8 cellular contexts compared by ENCODE assay signal in the genomic region with DNA sequence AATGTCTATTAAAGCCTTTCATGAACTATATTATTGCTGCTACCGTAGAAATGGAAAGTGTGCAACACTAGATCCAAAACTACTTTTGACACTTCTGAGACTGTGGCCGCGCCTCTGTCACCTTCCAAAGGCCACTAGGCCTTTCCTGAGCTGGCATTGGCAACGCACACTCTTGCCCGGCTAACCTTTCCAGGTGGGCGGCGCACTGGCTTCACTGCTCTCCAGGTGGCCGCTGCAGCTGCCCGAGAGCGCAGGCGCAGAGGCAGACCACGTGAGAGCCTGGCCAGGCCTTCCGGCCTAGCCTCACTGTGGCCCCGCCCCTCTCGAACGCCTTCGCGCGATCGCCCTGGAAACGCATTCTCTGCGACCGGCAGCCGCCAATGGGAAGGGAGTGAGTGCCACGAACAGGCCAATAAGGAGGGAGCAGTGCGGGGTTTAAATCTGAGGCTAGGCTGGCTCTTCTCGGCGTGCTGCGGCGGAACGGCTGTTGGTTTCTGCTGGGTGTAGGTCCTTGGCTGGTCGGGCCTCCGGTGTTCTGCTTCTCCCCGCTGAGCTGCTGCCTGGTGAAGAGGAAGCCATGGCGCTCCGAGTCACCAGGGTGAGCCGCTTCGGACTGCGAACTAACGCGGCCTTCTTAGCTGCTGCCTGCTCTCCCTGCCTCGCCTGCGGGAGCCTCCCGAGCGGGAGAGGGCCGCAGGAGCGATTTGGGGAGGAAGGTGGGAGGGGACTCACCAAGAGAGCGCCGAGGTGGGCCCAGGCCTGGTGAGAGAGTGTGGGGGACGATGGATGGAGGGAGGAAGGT. TPM values are rescaled to one million over a fixed set of nuclear protein-coding genes. Genes with fewer than 3 reads are reported as not detected.
DNase-seq lines count a peak whose midpoint lies in the region; ATAC-seq and TF ChIP-seq lines count a peak whose summit lies in the region.

A gene (plus strand): TSS at position 465 of the 802 bp plus-strand sequence. CDS start 113 bp downstream, at position 578.

- no peak within 1 kb of the TSS for H4K8ac ChIP-seq in H9 (replicated peaks; ENCODE audit: insufficient read length, low read depth, low read length)

- H3K4me1 ChIP-seq in ES-I3 (ENCODE audit: insufficient read depth, low read length) (peaks cover 6% of the 10 kb centered on the region), H9 (ENCODE audit: insufficient read depth, low read length) (no peaks in the 10 kb centered on the region)

- H3K9me3 ChIP-seq in ES-I3 (ENCODE audit: control insufficient read depth, insufficient read depth, low read length): no peaks in the 10 kb centered on the region
- H3K9me3 ChIP-seq in H9 (ENCODE audit: control insufficient read depth, low read depth, low read length): no peaks in the 10 kb centered on the region

- DNase-seq in H9 (peak; percentile 99), M059J (ENCODE audit: low read depth) (peak; percentile 98), fibroblast of peridontal ligament (ENCODE audit: extremely low read depth) (peak; percentile 92)
- peak; percentile 99 for DNase-seq in activated T-helper 2 cell treated with anti-CD3 and anti-CD28 coated beads, Interferon-gamma antibody, Interleukin-2, Interleukin-4, amounts not matched to agents 10 μg/mL and 5 μg/mL and 100 μg/mL, durations not matched to agents 14 hours and 24 hours and 36 hours (ENCODE audit: low spot score)
- DNase-seq in natural killer cell treated with Interleukin-12 subunit alpha and Interleukin-12 subunit beta and Interleukin-15 and Interleukin-18, amount 100 ng/mL, for 72 hours (ENCODE audit: low spot score): peak; percentile 99
- peak; percentile 98 for DNase-seq in stimulated activated naive CD4-positive, alpha-beta T cell treated with Interleukin-2 at 50 U/mL for 16 hours (lab: John Stamatoyannopoulos, UW)

- peaks cover 4% of the 10 kb centered on the region for H3K23me2 ChIP-seq in H9 (ENCODE audit: insufficient read length, low read depth, low read length, poor library complexity, severe bottlenecking)

- H3K79me2 ChIP-seq in H9 (ENCODE audit: insufficient read depth, low read length): peaks cover 9% of the 10 kb centered on the region; the same call in 1 of the 2 replicates

- peaks cover 26 to 33% of the 10 kb centered on the region in 2 experiments for H3K4me1 Mint-ChIP-seq in H9
- H3K4me1 Mint-ChIP-seq in activated T-helper 2 cell treated with anti-CD3 and anti-CD28 coated beads, Interferon-gamma antibody, Interleukin-2, Interleukin-4, amounts not matched to agents 10 μg/mL and 5 μg/mL and 100 μg/mL, durations not matched to agents 14 hours and 24 hours and 36 hours (ENCODE audit: low read depth): peaks cover 32% of the 10 kb centered on the region
- H3K4me1 Mint-ChIP-seq in natural killer cell treated with Interleukin-12 subunit alpha and Interleukin-12 subunit beta and Interleukin-15 and Interleukin-18, amount 100 ng/mL, for 72 hours (ENCODE audit: low read depth in 2 of 2): peaks cover 19 to 25% of the 10 kb centered on the region in 2 donors

- H3T11ph ChIP-seq in H9 (ENCODE audit: low read length): peak within 1 kb of the TSS; percentile 9

- no peak within 1 kb of the TSS for H2BK20ac ChIP-seq in H9 (ENCODE audit: low read depth, low read length, poor library complexity, severe bottlenecking)

- peak; percentile 77 for TF ChIP-seq POLR2A in Raji (IDR thresholded peaks at IDR 0.05; ENCODE audit: insufficient read depth, low read depth, low read length)

- peaks cover 8% of the 10 kb centered on the region for H3K79me1 ChIP-seq in H9 (ENCODE audit: insufficient read depth, low read depth, low read length, poor library complexity, severe bottlenecking)

- H2BK5ac ChIP-seq in H9 (ENCODE audit: insufficient read length, low read length): no peak within 1 kb of the TSS

- no peak within 1 kb of the TSS; the same call in 1 of the 2 replicates for H3K4ac ChIP-seq in H9 (ENCODE audit: low read depth, low read length)

- H3K36me3 ChIP-seq in ES-I3 (ENCODE audit: insufficient read depth, low read length): peaks cover 24% of the 10 kb centered on the region

- no peak within 1 kb of the TSS for H2BK15ac ChIP-seq in H9 (ENCODE audit: low read depth, low read length)

- H3K56ac ChIP-seq in H9 (ENCODE audit: insufficient read length, low read depth, low read length): no peak within 1 kb of the TSS

- H3K27me3 ChIP-seq in H9 (ENCODE audit: insufficient read depth, low read length): no peaks in the 10 kb centered on the region

- peak within 1 kb of the TSS; percentile 97 to 100 (median 99) for H3K27ac Mint-ChIP-seq in H9
- peak within 1 kb of the TSS; percentile 69 for H3K27ac Mint-ChIP-seq in activated T-helper 2 cell treated with anti-CD3 and anti-CD28 coated beads, Interferon-gamma antibody, Interleukin-2, Interleukin-4, amounts not matched to agents 10 μg/mL and 5 μg/mL and 100 μg/mL, durations not matched to agents 14 hours and 24 hours and 36 hours
- H3K27ac Mint-ChIP-seq in natural killer cell treated with Interleukin-12 subunit alpha and Interleukin-12 subunit beta and Interleukin-15 and Interleukin-18, amount 100 ng/mL, for 72 hours: peak within 1 kb of the TSS; percentile 90 to 92

- no peak within 1 kb of the TSS for H4K91ac ChIP-seq in H9 (ENCODE audit: insufficient read length, low read depth, low read length)

- H3K27me3 Mint-ChIP-seq in H9 (ENCODE audit: low read depth): no peaks in the 10 kb centered on the region
- no peaks in the 10 kb centered on the region for H3K27me3 Mint-ChIP-seq in activated T-helper 2 cell treated with anti-CD3 and anti-CD28 coated beads, Interferon-gamma antibody, Interleukin-2, Interleukin-4, amounts not matched to agents 10 μg/mL and 5 μg/mL and 100 μg/mL, durations not matched to agents 14 hours and 24 hours and 36 hours (ENCODE audit: low read depth)
- H3K27me3 Mint-ChIP-seq in natural killer cell treated with Interleukin-12 subunit alpha and Interleukin-12 subunit beta and Interleukin-15 and Interleukin-18, amount 100 ng/mL, for 72 hours: no peaks in the 10 kb centered on the region

- no CpG with 5 or more reads among the region's 50 CpGs for WGBS in H9 (ENCODE audit: extremely low coverage, insufficient read length, low lambda C conversion rate)

- no peaks in the 10 kb centered on the region; a peak in 1 of 5 replicates for H3K9me3 Mint-ChIP-seq in H9
- peaks cover 3% of the 10 kb centered on the region for H3K9me3 Mint-ChIP-seq in activated T-helper 2 cell treated with anti-CD3 and anti-CD28 coated beads, Interferon-gamma antibody, Interleukin-2, Interleukin-4, amounts not matched to agents 10 μg/mL and 5 μg/mL and 100 μg/mL, durations not matched to agents 14 hours and 24 hours and 36 hours
- H3K9me3 Mint-ChIP-seq in natural killer cell treated with Interleukin-12 subunit alpha and Interleukin-12 subunit beta and Interleukin-15 and Interleukin-18, amount 100 ng/mL, for 72 hours: no peaks in the 10 kb centered on the region

- TF ChIP-seq CTCF in H9 (conservative IDR thresholded peaks at IDR 0.05): no peak

- H4K5ac ChIP-seq in H9 (ENCODE audit: insufficient read length, low read depth, low read length): peak within 1 kb of the TSS; percentile 43

- no peaks in the 10 kb centered on the region for H4K20me1 ChIP-seq in H9 (ENCODE audit: control insufficient read depth, insufficient read depth, insufficient read length)

- H2AFZ ChIP-seq in H9 (ENCODE audit: low read length): no peak within 1 kb of the TSS

- peak within 1 kb of the TSS; percentile 96 to 98 for H3K4me3 Mint-ChIP-seq in H9
- peak within 1 kb of the TSS; percentile 94 for H3K4me3 Mint-ChIP-seq in activated T-helper 2 cell treated with anti-CD3 and anti-CD28 coated beads, Interferon-gamma antibody, Interleukin-2, Interleukin-4, amounts not matched to agents 10 μg/mL and 5 μg/mL and 100 μg/mL, durations not matched to agents 14 hours and 24 hours and 36 hours (ENCODE audit: low read depth)
- H3K4me3 Mint-ChIP-seq in natural killer cell treated with Interleukin-12 subunit alpha and Interleukin-12 subunit beta and Interleukin-15 and Interleukin-18, amount 100 ng/mL, for 72 hours: peak within 1 kb of the TSS; percentile 96

- intact Hi-C loops in activated T-helper 2 cell treated with anti-CD3 and anti-CD28 coated beads, Interferon-gamma antibody, Interleukin-2, Interleukin-4, amounts not matched to agents 10 μg/mL and 5 μg/mL and 100 μg/mL, durations not matched to agents 14 hours and 24 hours and 36 hours (cut with micrococcal nuclease): loop anchor here (1.0 to 10.0 kb wide), 6 partner anchors 22 to 952 kb away; a partner anchor contains a TSS

- peaks cover 41 to 46% (median 41%) of the 10 kb centered on the region in 3 experiments for H3K36me3 Mint-ChIP-seq in H9 (ENCODE audit: insufficient read depth in 1 of 3, low read depth in 3 of 3)
- H3K36me3 Mint-ChIP-seq in activated T-helper 2 cell treated with anti-CD3 and anti-CD28 coated beads, Interferon-gamma antibody, Interleukin-2, Interleukin-4, amounts not matched to agents 10 μg/mL and 5 μg/mL and 100 μg/mL, durations not matched to agents 14 hours and 24 hours and 36 hours (ENCODE audit: low read depth): peaks cover 47% of the 10 kb centered on the region
- no peaks in the 10 kb centered on the region for H3K36me3 Mint-ChIP-seq in natural killer cell treated with Interleukin-12 subunit alpha and Interleukin-12 subunit beta and Interleukin-15 and Interleukin-18, amount 100 ng/mL, for 72 hours

- peak within 1 kb of the TSS; percentile 9 for H3K23ac ChIP-seq in H9 (ENCODE audit: insufficient read length, low read depth, low read length)

- H3K27ac ChIP-seq in H9 (ENCODE audit: insufficient read length, low read depth, low read length): peak within 1 kb of the TSS; percentile 73

- peak within 1 kb of the TSS; percentile 95 for H3K18ac ChIP-seq in H9 (ENCODE audit: insufficient read length, low read depth, low read length)

- peak within 1 kb of the TSS; percentile 100 for H3K4me2 ChIP-seq in H9 (ENCODE audit: insufficient read depth, insufficient read length, low read length)

- H2BK12ac ChIP-seq in H9 (ENCODE audit: insufficient read length, low read depth, low read length): no peak within 1 kb of the TSS

- peak within 1 kb of the TSS; percentile 80 for H2BK120ac ChIP-seq in H9 (ENCODE audit: low read depth, low read length, poor library complexity, severe bottlenecking)

- peak within 1 kb of the TSS; percentile 81 for H3K9ac ChIP-seq in ES-I3 (ENCODE audit: low read depth, low read length)
- H3K9ac ChIP-seq in H9 (ENCODE audit: extremely low read depth, insufficient read length, low read length): peak within 1 kb of the TSS; percentile 95

- peak; percentile 100 for ATAC-seq in natural killer cell treated with Interleukin-12 subunit alpha and Interleukin-12 subunit beta and Interleukin-15 and Interleukin-18, amount 100 ng/mL, for 72 hours

- H2AK5ac ChIP-seq in H9 (ENCODE audit: insufficient read length, low read length): no peak within 1 kb of the TSS

- H3K14ac ChIP-seq in H9 (ENCODE audit: insufficient read depth, low read length): peak within 1 kb of the TSS; percentile 98

RNA-seq across cellular contexts. Expression of the gene that starts here (rescaled TPM):
- total RNA-seq in H9 (2021): 305 and 310 TPM in 2 replicates
- 320 and 352 TPM in 2 replicates for total RNA-seq in M059J (2014; rRNA removed; shearing (Covaris generic))
- total RNA-seq in activated T-helper 2 cell treated with anti-CD3 and anti-CD28 coated beads, Interferon-gamma antibody, Interleukin-2, Interleukin-4, amounts not matched to agents 10 μg/mL and 5 μg/mL and 100 μg/mL, durations not matched to agents 14 hours and 24 hours and 36 hours: 152 and 164 TPM in 2 replicates
- total RNA-seq in natural killer cell treated with Interleukin-12 subunit alpha and Interleukin-12 subunit beta and Interleukin-15 and Interleukin-18, amount 100 ng/mL, for 72 hours: 100 to 1,000 TPM; 114 to 163 TPM

Comparison
In these comparisons a context has a peak if more than half of its experiments do, and no peak if none do; other contexts are left out.
1. Peak in every context shown above with its lines: DNase-seq, ATAC-seq and H3K27ac ChIP-seq.